In genomic region chr16:14501331-14502255, GRCh38 we compare ENCODE assay signal across 8 cellular contexts.
DNase-seq lines count a peak whose midpoint lies in the region; ATAC-seq, FAIRE-seq and TF ChIP-seq lines count a peak whose summit lies in the region.
"Had no signal": no experiment of that assay in that cellular context is flagged by ENCODE, and none has a peak within 500 bp of the region (broad histone marks: within the 10 kb centered on the region; RNA-seq: fewer than 3 reads in every experiment).

No MANE protein-coding gene starts in this region.

- no peak overlapping the region for H3K4me3 ChIP-seq in bronchial epithelial cell (ENCODE audit: low read depth, low read length)

- DNase-seq in HCEC 1CT (peak; percentile 93), NCI-H446 (lab: John Stamatoyannopoulos, UW) (peak; percentile 88 to 92), bronchial epithelial cell (ENCODE audit: low read depth) (peak; percentile 93), inferior parietal cortex (ENCODE audit: extremely low spot score) (peak; percentile 82), smooth muscle cell of the brain vasculature (ENCODE audit: low read depth, low spot score) (peak; percentile 56)
- no peak for DNase-seq in activated CD4-positive, alpha-beta T cell treated with anti-CD3 and anti-CD28 coated beads, Interleukin-2, amount 50 U/mL, for 4 hours
- DNase-seq: stimulated activated naive B cell treated with anti-CD40 and anti-IgM and Interleukin-4, amounts not matched to agents 10 μg/mL and 1 μg/mL and 100 μg/mL, for 72 hours had no signal

- no peak for FAIRE-seq in bronchial epithelial cell (lab: Jason Lieb, UNC)

- no peaks in the 10 kb centered on the region for H3K27me3 ChIP-seq in bronchial epithelial cell (ENCODE audit: control insufficient read depth, insufficient read depth, low read length)

- TF ChIP-seq CTCF in bronchial epithelial cell (IDR thresholded peaks at IDR 0.05; ENCODE audit: insufficient read depth, low read length, severe bottlenecking): no peak

- no peak for ATAC-seq in GM18867 (IDR thresholded peaks at IDR 0.05; ENCODE audit: unreplicated experiment)

- no peaks in the 10 kb centered on the region for H3K36me3 ChIP-seq in bronchial epithelial cell (ENCODE audit: control insufficient read depth, insufficient read depth, low read length)

Comparison
In these comparisons a context has a peak if more than half of its experiments do, and no peak if none do; other contexts are left out.
1. DNase-seq: peak in HCEC 1CT (single experiment), NCI-H446 (2 of 2), bronchial epithelial cell (single experiment), inferior parietal cortex (single experiment) and smooth muscle cell of the brain vasculature (single experiment); none in activated CD4-positive, alpha-beta T cell treated with anti-CD3 and anti-CD28 coated beads, Interleukin-2, amount 50 U/mL, for 4 hours (0 of 2).